In genomic region chr18:62938006-62938405, GRCh38 we compare ENCODE assay signal across 16 cellular contexts.
DNase-seq lines count a peak whose midpoint lies in the region; ATAC-seq and TF ChIP-seq lines count a peak whose summit lies in the region.
"Had no signal": no experiment of that assay in that cellular context is flagged by ENCODE, and none has a peak within 500 bp of the region (broad histone marks: within the 10 kb centered on the region; RNA-seq: fewer than 3 reads in every experiment).

No MANE protein-coding gene starts in this region.

- H3K27ac Mint-ChIP-seq in T-helper 17 cell = peak overlapping the region; percentile 29
- H3K27ac Mint-ChIP-seq in H9 = no peak overlapping the region; a peak in 1 of 7 replicates
- H3K27ac Mint-ChIP-seq: activated CD8-positive, alpha-beta T cell treated with anti-CD3 and anti-CD28 coated beads for 36 hours; mesothelial cell of epicardium had no signal

- WGBS in H9 (ENCODE audit: extremely low coverage, insufficient read length, low lambda C conversion rate) = no CpG with 5 or more reads among the region's 1 CpG

- H3K79me2 ChIP-seq in H9 (ENCODE audit: insufficient read depth, low read length) = no peaks in the 10 kb centered on the region

- H2BK20ac ChIP-seq in H9 (ENCODE audit: low read depth, low read length, poor library complexity, severe bottlenecking) = no peak overlapping the region

- H3K27me3 ChIP-seq in AG04450 (ENCODE audit: control insufficient read depth, insufficient read depth, low read length) = no peaks in the 10 kb centered on the region
- H3K27me3 ChIP-seq in H9 (ENCODE audit: insufficient read depth, low read length) = no peaks in the 10 kb centered on the region

- no peak for TF ChIP-seq CTCF in AG04450 (IDR thresholded peaks at IDR 0.05; ENCODE audit: low read depth, low read length)
- no peak for TF ChIP-seq CTCF in fibroblast of the aortic adventitia (IDR thresholded peaks at IDR 0.05; ENCODE audit: insufficient read depth, low read length)
- no peak for TF ChIP-seq CTCF in H9 (conservative IDR thresholded peaks at IDR 0.05)

- no peaks in the 10 kb centered on the region for H3K4me1 ChIP-seq in H9 (ENCODE audit: insufficient read depth, low read length)

- H3K27me3 Mint-ChIP-seq in T-helper 17 cell (no peaks in the 10 kb centered on the region), H9 (ENCODE audit: low read depth) (no peaks in the 10 kb centered on the region)
- H3K27me3 Mint-ChIP-seq: activated CD8-positive, alpha-beta T cell treated with anti-CD3 and anti-CD28 coated beads for 36 hours had no signal

- POLR2A ChIA-PET in AG04450 (lab: Yijun Ruan, JAX) = interaction anchor here (0.9 kb wide), 1 partner anchor 223 kb away, joined by 6 read pairs; the partner anchor contains the start of gene PHLPP1

- H2BK5ac ChIP-seq in H9 (ENCODE audit: insufficient read length, low read length) = no peak overlapping the region

- H3K36me3 Mint-ChIP-seq in T-helper 17 cell (ENCODE audit: low read depth) (peaks cover 3% of the 10 kb centered on the region), H9 (ENCODE audit: insufficient read depth in 1 of 3, low read depth in 3 of 3) (peaks cover 5 to 22% (median 15%) of the 10 kb centered on the region in 3 experiments; a peak in 6 of 7 replicates)

- H3K9me3 Mint-ChIP-seq in H9 = peaks cover 0 to 3% of the 10 kb centered on the region in 2 experiments; a peak in 1 of 5 replicates

- no peak overlapping the region for H3K9ac ChIP-seq in H9 (ENCODE audit: extremely low read depth, insufficient read length, low read length)

- H3K14ac ChIP-seq in H9 (ENCODE audit: insufficient read depth, low read length) = no peak overlapping the region

- no peak overlapping the region for H4K91ac ChIP-seq in H9 (ENCODE audit: insufficient read length, low read depth, low read length)

- no peak overlapping the region for H2BK15ac ChIP-seq in H9 (ENCODE audit: low read depth, low read length)

- intact Hi-C loops in cardiac septum (cut with DNase I) = no loop called here

- H2AFZ ChIP-seq in H9 (ENCODE audit: low read length) = no peak overlapping the region

- H3K18ac ChIP-seq in H9 (ENCODE audit: insufficient read length, low read depth, low read length) = no peak overlapping the region

- H2BK120ac ChIP-seq in H9 (ENCODE audit: low read depth, low read length, poor library complexity, severe bottlenecking) = no peak overlapping the region

- no peak overlapping the region for H3K23ac ChIP-seq in H9 (ENCODE audit: insufficient read length, low read depth, low read length)

- H4K8ac ChIP-seq in H9 (replicated peaks; ENCODE audit: insufficient read length, low read depth, low read length) = no peak overlapping the region

- no peak overlapping the region for H3K4me2 ChIP-seq in H9 (ENCODE audit: insufficient read depth, insufficient read length, low read length)

- H3K56ac ChIP-seq in H9 (ENCODE audit: insufficient read length, low read depth, low read length) = no peak overlapping the region

- no peak overlapping the region for H3K4me3 Mint-ChIP-seq in T-helper 17 cell
- no peak overlapping the region for H3K4me3 Mint-ChIP-seq in H9
- H3K4me3 Mint-ChIP-seq: activated CD8-positive, alpha-beta T cell treated with anti-CD3 and anti-CD28 coated beads for 36 hours; mesothelial cell of epicardium had no signal

- ATAC-seq in GM18907 (IDR thresholded peaks at IDR 0.05; ENCODE audit: unreplicated experiment) (peak; percentile 10), T-helper 17 cell (no peak), HG03432 (IDR thresholded peaks at IDR 0.05; ENCODE audit: unreplicated experiment) (no peak)

- no peak overlapping the region for H3T11ph ChIP-seq in H9 (ENCODE audit: low read length)

- H2AK5ac ChIP-seq in H9 (ENCODE audit: insufficient read length, low read length) = no peak overlapping the region

- H3K27ac ChIP-seq in AG04450 (ENCODE audit: low read depth, low read length) (no peak overlapping the region), H9 (ENCODE audit: insufficient read length, low read depth, low read length) (no peak overlapping the region)
- H3K27ac ChIP-seq: RWPE1 had no signal

- no peaks in the 10 kb centered on the region for H3K79me1 ChIP-seq in H9 (ENCODE audit: insufficient read depth, low read depth, low read length, poor library complexity, severe bottlenecking)

- H4K5ac ChIP-seq in H9 (ENCODE audit: insufficient read length, low read depth, low read length) = no peak overlapping the region

- H3K4me3 ChIP-seq in AG04450 (ENCODE audit: low read depth, low read length) = no peak overlapping the region
- H3K4me3 ChIP-seq in fibroblast of the aortic adventitia (ENCODE audit: low read depth, low read length) = no peak overlapping the region

- H3K4ac ChIP-seq in H9 (ENCODE audit: low read depth, low read length) = no peak overlapping the region

- peak; percentile 32 for DNase-seq in AG04450 (ENCODE audit: low read depth, low spot score)
- no peak for DNase-seq in T-helper 17 cell
- DNase-seq in fibroblast of the aortic adventitia (ENCODE audit: low read depth) = peak; percentile 65
- DNase-seq in cerebellum (ENCODE audit: low spot score) = no peak
- DNase-seq in H9 = no peak
- no peak for DNase-seq in cardiac septum (ENCODE audit: low spot score)
- DNase-seq: activated CD8-positive, alpha-beta T cell treated with anti-CD3 and anti-CD28 coated beads for 36 hours; aorta; DMS153; effector memory CD4-positive, alpha-beta T cell; NCI-H1694 treated with DMSO at 0.1 percent for 48 hours; NCI-H526 treated with DMSO at 0.1 percent for 48 hours had no signal

- no peaks in the 10 kb centered on the region for H3K9me3 ChIP-seq in AG04450 (ENCODE audit: control insufficient read depth, insufficient read depth, low read length)
- no peaks in the 10 kb centered on the region for H3K9me3 ChIP-seq in T-helper 17 cell (ENCODE audit: control insufficient read depth, low read length, poor library complexity, severe bottlenecking)
- no peaks in the 10 kb centered on the region for H3K9me3 ChIP-seq in H9 (ENCODE audit: control insufficient read depth, low read depth, low read length)

- H3K4me1 Mint-ChIP-seq in T-helper 17 cell (peaks cover 4% of the 10 kb centered on the region), H9 (no peaks in the 10 kb centered on the region)

- CTCF ChIA-PET in AG04450 (lab: Charles Lee) = interaction anchor here (2.2 kb wide), 1 partner anchor 352 kb away, joined by 5 read pairs; no protein-coding TSS in a partner anchor

- no peaks in the 10 kb centered on the region for H3K23me2 ChIP-seq in H9 (ENCODE audit: insufficient read length, low read depth, low read length, poor library complexity, severe bottlenecking)

- H4K20me1 ChIP-seq in H9 (ENCODE audit: control insufficient read depth, insufficient read depth, insufficient read length) = no peaks in the 10 kb centered on the region

- no peak overlapping the region for H2BK12ac ChIP-seq in H9 (ENCODE audit: insufficient read length, low read depth, low read length)

Comparison
In these comparisons a context has a peak if more than half of its experiments do, and no peak if none do; other contexts are left out.
1. DNase-seq: peak in AG04450 (single experiment) and fibroblast of the aortic adventitia (single experiment); none in T-helper 17 cell (0 of 3), cerebellum (single experiment), H9 (single experiment) and cardiac septum (single experiment).